In the genomic region with DNA sequence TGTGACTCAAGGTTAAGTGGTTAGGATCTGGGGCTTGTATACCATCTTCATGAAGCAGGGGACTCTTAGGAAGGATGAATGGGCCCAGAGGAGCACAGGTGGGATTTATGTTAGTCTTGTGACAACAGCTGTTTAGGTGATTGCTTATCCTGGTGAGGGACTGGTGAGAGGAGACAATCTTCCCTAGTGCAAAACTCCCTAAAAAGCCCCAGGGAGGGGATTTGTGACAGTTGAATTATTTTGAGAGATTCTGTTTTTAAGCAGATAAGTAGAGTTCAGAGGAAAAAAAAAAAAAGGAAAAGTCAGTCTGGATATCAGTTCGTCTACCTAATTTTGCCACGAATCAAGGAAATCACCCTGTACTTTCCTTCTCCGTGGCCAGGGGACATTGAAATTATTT, we compare ENCODE assay signal across 22 cellular contexts. TPM values are rescaled to one million over a fixed set of nuclear protein-coding genes. Genes with fewer than 3 reads are reported as not detected.
A peak's percentile ranks its signal among the peaks of the same experiment; 100 is the strongest.
DNase-seq lines count a peak whose midpoint lies in the region; ATAC-seq and TF ChIP-seq lines count a peak whose summit lies in the region.
"Had no signal": no experiment of that assay in that cellular context is flagged by ENCODE, and none has a peak within 500 bp of the region (broad histone marks: within the 10 kb centered on the region; RNA-seq: fewer than 3 reads in every experiment).

No MANE protein-coding gene starts in this region.

- ATAC-seq in heart left ventricle = no peak
- ATAC-seq in left ventricle myocardium superior = no peak
- ATAC-seq in stimulated activated memory B cell treated with anti-CD40 and anti-IgM and Interleukin-4, amounts not matched to agents 10 μg/mL and 1 μg/mL and 100 μg/mL, for 72 hours = no peak

- H3K27ac Mint-ChIP-seq in IgD-negative memory B cell = peak overlapping the region in 2 of 3 donors; percentile 5 to 48
- peak overlapping the region; percentile 80 for H3K27ac Mint-ChIP-seq in endodermal cell
- peak overlapping the region; percentile 74 for H3K27ac Mint-ChIP-seq in stimulated activated memory B cell treated with anti-CD40 and anti-IgM and Interleukin-4, amounts not matched to agents 10 μg/mL and 1 μg/mL and 100 μg/mL, for 72 hours

- peaks cover 1% of the 10 kb centered on the region for H3K27me3 Mint-ChIP-seq in IgD-negative memory B cell
- H3K27me3 Mint-ChIP-seq in endodermal cell (ENCODE audit: insufficient read depth) = no peaks in the 10 kb centered on the region
- no peaks in the 10 kb centered on the region for H3K27me3 Mint-ChIP-seq in stimulated activated memory B cell treated with anti-CD40 and anti-IgM and Interleukin-4, amounts not matched to agents 10 μg/mL and 1 μg/mL and 100 μg/mL, for 72 hours

- H3K4me1 ChIP-seq in heart left ventricle = peaks cover 0 to 35% (median 17%) of the 10 kb centered on the region in 12 donors
- H3K4me1 ChIP-seq in endodermal cell (ENCODE audit: control insufficient read depth, insufficient read depth, low read length) = no peaks in the 10 kb centered on the region

- H3K9me3 ChIP-seq in heart left ventricle (no peaks in the 10 kb centered on the region), endodermal cell (ENCODE audit: control insufficient read depth, low read length) (no peaks in the 10 kb centered on the region)
- H3K9me3 ChIP-seq: BLaER1 treated with 17β-estradiol and CSF1 and Interleukin-3, amounts not matched to agents 10 nM and 100 nM; HAP-1 had no signal

- H3K36me3 Mint-ChIP-seq in IgD-negative memory B cell (peaks cover under 1% of the 10 kb centered on the region), endodermal cell (ENCODE audit: low read depth) (peaks cover under 1% of the 10 kb centered on the region)
- peaks cover 6% of the 10 kb centered on the region for H3K36me3 Mint-ChIP-seq in stimulated activated memory B cell treated with anti-CD40 and anti-IgM and Interleukin-4, amounts not matched to agents 10 μg/mL and 1 μg/mL and 100 μg/mL, for 72 hours

- H3K36me3 ChIP-seq in heart left ventricle = no peaks in the 10 kb centered on the region
- H3K36me3 ChIP-seq in endodermal cell (ENCODE audit: control insufficient read depth, insufficient read depth, low read length) = no peaks in the 10 kb centered on the region
- H3K36me3 ChIP-seq: BLaER1 treated with 17β-estradiol and CSF1 and Interleukin-3, amounts not matched to agents 10 nM and 100 nM had no signal

- H3K9me3 Mint-ChIP-seq in IgD-negative memory B cell (no peaks in the 10 kb centered on the region), endodermal cell (no peaks in the 10 kb centered on the region)
- no peaks in the 10 kb centered on the region for H3K9me3 Mint-ChIP-seq in stimulated activated memory B cell treated with anti-CD40 and anti-IgM and Interleukin-4, amounts not matched to agents 10 μg/mL and 1 μg/mL and 100 μg/mL, for 72 hours

- H3K27me3 ChIP-seq in heart left ventricle (no peaks in the 10 kb centered on the region), endodermal cell (ENCODE audit: control insufficient read depth, insufficient read depth, low read length, poor library complexity, severe bottlenecking) (no peaks in the 10 kb centered on the region)
- H3K27me3 ChIP-seq: BLaER1 treated with 17β-estradiol and CSF1 and Interleukin-3, amounts not matched to agents 10 nM and 100 nM had no signal

- H3K4me3 Mint-ChIP-seq in IgD-negative memory B cell (peak overlapping the region in 2 of 4 donors; percentile 21 to 23), endodermal cell (no peak overlapping the region)
- H3K4me3 Mint-ChIP-seq in stimulated activated memory B cell treated with anti-CD40 and anti-IgM and Interleukin-4, amounts not matched to agents 10 μg/mL and 1 μg/mL and 100 μg/mL, for 72 hours = peak overlapping the region; percentile 34

- H3K4me3 ChIP-seq in heart left ventricle (no peak overlapping the region), endodermal cell (ENCODE audit: low read length) (no peak overlapping the region)
- H3K4me3 ChIP-seq: BLaER1 treated with 17β-estradiol and CSF1 and Interleukin-3, amounts not matched to agents 10 nM and 100 nM; coronary artery; HAP-1 had no signal

- no peak overlapping the region for H3K9ac ChIP-seq in endodermal cell (ENCODE audit: extremely low read depth, low read length, poor library complexity, severe bottlenecking)

- H3K27ac ChIP-seq in heart left ventricle (peak overlapping the region in 10 of 12 donors; percentile 28 to 85 (median 50)), endodermal cell (ENCODE audit: low read depth, low read length) (no peak overlapping the region)
- H3K27ac ChIP-seq: BLaER1 treated with 17β-estradiol and CSF1 and Interleukin-3, amounts not matched to agents 10 nM and 100 nM; coronary artery had no signal

- WGBS in heart left ventricle, 4 donors = 57 to 79% (median 64%) methylated on average over 3 of the region's 3 CpGs
- WGBS in endodermal cell (ENCODE audit: insufficient coverage in 1 of 2, insufficient read length in 1 of 2), 2 experiments = 86 to 97% methylated on average over 3 of the region's 3 CpGs

- no peak for TF ChIP-seq POLR2A in heart left ventricle (IDR thresholded peaks at IDR 0.05)

- peaks cover 22 to 34% (median 32%) of the 10 kb centered on the region in 3 donors for H3K4me1 Mint-ChIP-seq in IgD-negative memory B cell
- peaks cover 31% of the 10 kb centered on the region for H3K4me1 Mint-ChIP-seq in endodermal cell
- H3K4me1 Mint-ChIP-seq in stimulated activated memory B cell treated with anti-CD40 and anti-IgM and Interleukin-4, amounts not matched to agents 10 μg/mL and 1 μg/mL and 100 μg/mL, for 72 hours = peaks cover 62% of the 10 kb centered on the region

- DNase-seq in heart left ventricle = no peak
- DNase-seq in left ventricle myocardium superior = no peak
- no peak for DNase-seq in endodermal cell
- no peak for DNase-seq in NCI-H2227 treated with DMSO at 0.1 percent for 48 hours (lab: John Stamatoyannopoulos, UW)
- DNase-seq in activated CD4-positive, alpha-beta T cell treated with anti-CD3 and anti-CD28 coated beads, Interleukin-2, amount 50 U/mL, for 48 hours = no peak
- DNase-seq in DMS53 (lab: John Stamatoyannopoulos, UW) = no peak
- DNase-seq: ACHN; activated naive CD4-positive, alpha-beta T cell; anterior cingulate cortex; Kasumi-1; kidney glomerular epithelial cell; NCI-H187; NCI-H748 treated with DMSO at 0.1 percent for 48 hours; nucleus accumbens; OCI-M1; SHP77; T1000 had no signal

- intact Hi-C loops in heart left ventricle (cut with DNase I) = loop anchor here in 1 of 10 donors (5.0 kb wide), 1 partner anchor 37 kb away; the partner anchor contains the start of gene SEC14L1
- intact Hi-C loops in left ventricle myocardium superior (cut with micrococcal nuclease) = no loop called here

- TF ChIP-seq CTCF in heart left ventricle (IDR thresholded peaks at IDR 0.05) (no peak), endodermal cell (conservative IDR thresholded peaks at IDR 0.05) (no peak)

RNA-seq across cellular contexts. Expression of gene SEC14L1, which starts 35.1 kb away (rescaled TPM):
- total RNA-seq in heart left ventricle = 100 to 1,000 TPM in 1 of 9 donors, 10 to 100 TPM in 8; 43.6 to 116 (median 53.7) TPM
- 10 to 100 TPM; 26.6 to 69.5 TPM for polyA plus RNA-seq in heart left ventricle
- 71.4 TPM for total RNA-seq in left ventricle myocardium superior
- 44.4 TPM for polyA plus RNA-seq in IgD-negative memory B cell
- total RNA-seq in endodermal cell = 10 to 100 TPM; 77.0 to 87.4 TPM
- 104 TPM for polyA plus RNA-seq in endodermal cell (2013, experiment 1 of 2)
- 90.5 TPM for polyA plus RNA-seq in endodermal cell (2013, experiment 2 of 2)

Comparison
In these comparisons a context has a peak if more than half of its experiments do, and no peak if none do; other contexts are left out.
1. H3K27ac Mint-ChIP-seq: peak in every context shown above with its lines; median percentile 80 in endodermal cell; 74 in stimulated activated memory B cell treated with anti-CD40 and anti-IgM and Interleukin-4, amounts not matched to agents 10 μg/mL and 1 μg/mL and 100 μg/mL, for 72 hours; 26 in IgD-negative memory B cell.